10 cellular contexts compared by ENCODE assay signal in the genomic region with DNA sequence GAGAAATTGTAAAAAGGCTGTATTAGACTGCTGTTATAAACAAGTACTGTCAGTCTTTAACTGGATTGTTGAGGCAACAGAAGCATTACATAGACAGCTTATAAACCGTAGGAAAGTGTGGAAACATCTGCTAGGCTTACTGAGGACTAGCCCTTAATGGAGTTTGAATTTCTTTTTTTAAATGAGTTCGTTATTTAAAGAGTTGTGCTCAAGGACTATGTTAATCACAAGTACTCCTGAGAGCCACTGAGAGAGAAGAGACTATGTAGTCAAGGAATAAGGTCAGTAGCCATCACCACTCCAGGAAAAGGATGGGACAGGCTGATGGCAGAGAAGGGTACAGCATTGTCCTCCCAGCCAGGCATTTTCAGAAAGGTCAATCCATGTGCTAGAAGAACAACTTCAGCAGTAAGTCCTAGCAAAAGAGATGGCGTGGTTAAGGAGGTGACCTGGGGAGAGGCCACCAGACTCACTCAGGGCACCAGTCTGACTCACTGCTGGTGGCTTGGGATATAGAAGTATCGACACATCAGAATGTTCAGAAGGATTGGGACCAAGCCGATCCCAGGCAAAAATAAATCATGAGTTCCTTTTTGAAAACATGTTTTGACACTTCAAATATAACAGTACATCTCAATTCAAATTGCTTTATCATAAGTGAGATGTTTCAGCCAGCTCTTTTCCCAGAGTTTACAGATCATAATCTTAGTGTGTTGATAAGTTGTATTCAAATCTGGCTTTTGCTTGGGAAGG. TPM values are rescaled to one million over a fixed set of nuclear protein-coding genes. Genes with fewer than 3 reads are reported as not detected.
DNase-seq lines count a peak whose midpoint lies in the region; ATAC-seq and TF ChIP-seq lines count a peak whose summit lies in the region.
"Had no signal": no experiment of that assay in that cellular context is flagged by ENCODE, and none has a peak within 500 bp of the region (broad histone marks: within the 10 kb centered on the region; RNA-seq: fewer than 3 reads in every experiment).

No MANE protein-coding gene starts in this region.

- H3F3A ChIP-seq in OCI-LY1 (ENCODE audit: insufficient read depth, low read length), result peaks cover 31% of the 10 kb centered on the region; the same call in 1 of the 2 replicates

- peaks cover 41% of the 10 kb centered on the region for H3K36me3 ChIP-seq in OCI-LY1 (ENCODE audit: insufficient read depth, low read length)

- H3K4me1 ChIP-seq in OCI-LY1 (ENCODE audit: insufficient read depth, low read length, severe bottlenecking), result peaks cover 21% of the 10 kb centered on the region

- no peaks in the 10 kb centered on the region for H3K27me3 Mint-ChIP-seq in osteocyte (ENCODE audit: unreplicated experiment)

- peaks cover 7% of the 10 kb centered on the region; the same call in 1 of the 2 replicates for H3K79me2 ChIP-seq in OCI-LY1 (ENCODE audit: insufficient read depth, low read length)

- no peak overlapping the region for H2AFZ ChIP-seq in OCI-LY1 (ENCODE audit: low read length)

- peak overlapping the region; percentile 51 for H3K27ac Mint-ChIP-seq in osteocyte (ENCODE audit: unreplicated experiment)

- H3K9me3 ChIP-seq in OCI-LY1 (ENCODE audit: low read length), result no peaks in the 10 kb centered on the region
- H3K9me3 ChIP-seq: SJSA1 had no signal

- no peaks in the 10 kb centered on the region for H4K20me1 ChIP-seq in OCI-LY1 (ENCODE audit: insufficient read depth, low read length)

- H3K4me3 ChIP-seq in OCI-LY1 (ENCODE audit: low read depth, low read length, poor library complexity, severe bottlenecking), result no peak overlapping the region
- H3K4me3 ChIP-seq in choroid plexus epithelial cell (ENCODE audit: low read depth, low read length), result no peak overlapping the region
- H3K4me3 ChIP-seq: SJSA1 had no signal

- H3K4me2 ChIP-seq in OCI-LY1 (ENCODE audit: low read length), result no peak overlapping the region

- H3K4me1 Mint-ChIP-seq in osteocyte (ENCODE audit: unreplicated experiment), result peaks cover 29% of the 10 kb centered on the region

- TF ChIP-seq CTCF in OCI-LY1 (IDR thresholded peaks at IDR 0.05; ENCODE audit: low read length), result no peak
- no peak for TF ChIP-seq CTCF in choroid plexus epithelial cell (conservative IDR thresholded peaks at IDR 0.05; ENCODE audit: low read depth, low read length)
- no peak for TF ChIP-seq CTCF in osteocyte (IDR thresholded peaks at IDR 0.05)

- no peaks in the 10 kb centered on the region for H3K9me3 Mint-ChIP-seq in osteocyte (ENCODE audit: unreplicated experiment)

- H3K9me2 ChIP-seq in OCI-LY1 (ENCODE audit: low read depth, low read length), result no peaks in the 10 kb centered on the region

- H3K27ac ChIP-seq in OCI-LY1 (ENCODE audit: low read depth, low read length, poor library complexity, severe bottlenecking), result peak overlapping the region; percentile 43
- H3K27ac ChIP-seq: SJSA1 had no signal

- no peak overlapping the region for H3K4me3 Mint-ChIP-seq in osteocyte (ENCODE audit: unreplicated experiment)

- DNase-seq in activated CD4-positive, alpha-beta T cell treated with anti-CD3 and anti-CD28 coated beads for 48 hours, result peak; percentile 28
- DNase-seq in activated CD4-positive, alpha-beta T cell treated with anti-CD3 and anti-CD28 coated beads for 4 hours, result no peak
- peak; percentile 37 for DNase-seq in choroid plexus epithelial cell (ENCODE audit: low read depth)
- no peak for DNase-seq in osteocyte (ENCODE audit: extremely low spot score, unreplicated experiment)
- no peak for DNase-seq in kidney glomerular epithelial cell (lab: John Stamatoyannopoulos, UW)
- no peak for DNase-seq in NCI-H345 (lab: John Stamatoyannopoulos, UW)

- ATAC-seq in HG02884 (IDR thresholded peaks at IDR 0.05; ENCODE audit: unreplicated experiment), result no peak
- ATAC-seq: sciatic nerve had no signal

- no peak overlapping the region for H3K9ac ChIP-seq in OCI-LY1 (ENCODE audit: low read length)

- peaks cover 37% of the 10 kb centered on the region for H3K36me3 Mint-ChIP-seq in osteocyte (ENCODE audit: unreplicated experiment)

- no peaks in the 10 kb centered on the region for H3K27me3 ChIP-seq in OCI-LY1 (ENCODE audit: insufficient read depth, low read length)
- H3K27me3 ChIP-seq: SJSA1 had no signal

RNA-seq across cellular contexts. Expression of a gene that starts 6.4 kb away (rescaled TPM):
- total RNA-seq in osteocyte, result 934 and 950 TPM in 2 replicates

RNA-seq across cellular contexts. Expression of a gene that starts 22.4 kb away (rescaled TPM):
- 3.3 and 4.9 TPM in 2 replicates for total RNA-seq in osteocyte

Comparison
In these comparisons a context has a peak if more than half of its experiments do, and no peak if none do; other contexts are left out.
1. DNase-seq: peak in activated CD4-positive, alpha-beta T cell treated with anti-CD3 and anti-CD28 coated beads for 48 hours (single experiment) and choroid plexus epithelial cell (single experiment); none in activated CD4-positive, alpha-beta T cell treated with anti-CD3 and anti-CD28 coated beads for 4 hours (0 of 2), osteocyte (single experiment), kidney glomerular epithelial cell (single experiment) and NCI-H345 (single experiment).